8 cellular contexts compared by ENCODE assay signal in genomic region chr11:45665206-45665932, GRCh38. TPM values are rescaled to one million over a fixed set of nuclear protein-coding genes. Genes with fewer than 3 reads are reported as not detected.
DNase-seq lines count a peak whose midpoint lies in the region; ATAC-seq and TF ChIP-seq lines count a peak whose summit lies in the region.

TSS of gene CHST1 (minus strand) at chr11:45665622. CDS start at chr11:45650923, 14,699 bp downstream.

- H2BK20ac ChIP-seq in H9 (ENCODE audit: low read depth, low read length, poor library complexity, severe bottlenecking) = no peak within 1 kb of the TSS

- no peaks in the 10 kb centered on the region for H3K79me1 ChIP-seq in H9 (ENCODE audit: insufficient read depth, low read depth, low read length, poor library complexity, severe bottlenecking)

- H4K91ac ChIP-seq in H9 (ENCODE audit: insufficient read length, low read depth, low read length) = no peak within 1 kb of the TSS

- no peak within 1 kb of the TSS for H2BK12ac ChIP-seq in H9 (ENCODE audit: insufficient read length, low read depth, low read length)

- no peak within 1 kb of the TSS for H4K8ac ChIP-seq in H9 (replicated peaks; ENCODE audit: insufficient read length, low read depth, low read length)

- H3K9me3 Mint-ChIP-seq in H9 (no peaks in the 10 kb centered on the region; a peak in 1 of 5 replicates), activated B cell treated with CpG ODN at 0.5 μM for 24 hours (no peaks in the 10 kb centered on the region), CD14-positive monocyte (peaks cover 0 to 4% (median 1%) of the 10 kb centered on the region in 7 donors)
- H3K9me3 Mint-ChIP-seq in naive thymus-derived CD8-positive, alpha-beta T cell = no peaks in the 10 kb centered on the region

- TF ChIP-seq CTCF in AG09309 (IDR thresholded peaks at IDR 0.05; ENCODE audit: control insufficient read depth, insufficient read depth, low read depth, low read length, missing control alignments) (no peak), H9 (conservative IDR thresholded peaks at IDR 0.05) (no peak), activated B cell treated with CpG ODN at 0.5 μM for 24 hours (IDR thresholded peaks at IDR 0.05) (no peak), fibroblast of the aortic adventitia (IDR thresholded peaks at IDR 0.05; ENCODE audit: insufficient read depth, low read length) (no peak), CD14-positive monocyte (IDR thresholded peaks at IDR 0.05) (no peak), GM20000 (IDR thresholded peaks at IDR 0.05; ENCODE audit: extremely low read depth, missing control alignments) (no peak)

- H2BK5ac ChIP-seq in H9 (ENCODE audit: insufficient read length, low read length) = no peak within 1 kb of the TSS

- no peak within 1 kb of the TSS for H3K27ac ChIP-seq in H9 (ENCODE audit: insufficient read length, low read depth, low read length)

- peaks cover 2% of the 10 kb centered on the region for H4K20me1 ChIP-seq in H9 (ENCODE audit: control insufficient read depth, insufficient read depth, insufficient read length)

- no peaks in the 10 kb centered on the region for H3K9me3 ChIP-seq in H9 (ENCODE audit: control insufficient read depth, low read depth, low read length)

- no peak within 1 kb of the TSS for H3K23ac ChIP-seq in H9 (ENCODE audit: insufficient read length, low read depth, low read length)

- H3K79me2 ChIP-seq in H9 (ENCODE audit: insufficient read depth, low read length) = no peaks in the 10 kb centered on the region

- no peak within 1 kb of the TSS for H2AK5ac ChIP-seq in H9 (ENCODE audit: insufficient read length, low read length)

- H3K4me1 Mint-ChIP-seq in H9 (peaks cover 30 to 43% of the 10 kb centered on the region in 2 experiments), activated B cell treated with CpG ODN at 0.5 μM for 24 hours (peaks cover 4% of the 10 kb centered on the region), CD14-positive monocyte (peaks cover 2% of the 10 kb centered on the region)
- H3K4me1 Mint-ChIP-seq in naive thymus-derived CD8-positive, alpha-beta T cell = peaks cover 0 to 8% (median 5%) of the 10 kb centered on the region in 4 donors

- no peak within 1 kb of the TSS for H3K4ac ChIP-seq in H9 (ENCODE audit: low read depth, low read length)

- no CpG with 5 or more reads among the region's 96 CpGs for WGBS in H9 (ENCODE audit: extremely low coverage, insufficient read length, low lambda C conversion rate)

- no peak for DNase-seq in AG09309 (ENCODE audit: low read depth)
- peak; percentile 51 for DNase-seq in H9
- DNase-seq in activated B cell treated with CpG ODN at 0.5 μM for 24 hours = no peak
- DNase-seq in fibroblast of the aortic adventitia (ENCODE audit: low read depth) = no peak
- no peak for DNase-seq in naive thymus-derived CD8-positive, alpha-beta T cell
- no peak for DNase-seq in CD14-positive monocyte (ENCODE audit: low spot score)
- DNase-seq in GM20000 (ENCODE audit: low spot score) = no peak
- DNase-seq in NCI-H1694 (lab: John Stamatoyannopoulos, UW) = no peak

- no peak within 1 kb of the TSS for H3K14ac ChIP-seq in H9 (ENCODE audit: insufficient read depth, low read length)

- H3K9ac ChIP-seq in H9 (ENCODE audit: extremely low read depth, insufficient read length, low read length) = no peak within 1 kb of the TSS

- no peak for ATAC-seq in activated B cell treated with CpG ODN at 0.5 μM for 24 hours (ENCODE audit: low read depth)
- peak; percentile 35 to 36 for ATAC-seq in naive thymus-derived CD8-positive, alpha-beta T cell

- H3K56ac ChIP-seq in H9 (ENCODE audit: insufficient read length, low read depth, low read length) = no peak within 1 kb of the TSS

- H4K5ac ChIP-seq in H9 (ENCODE audit: insufficient read length, low read depth, low read length) = no peak within 1 kb of the TSS

- H3K4me3 ChIP-seq in AG09309 (ENCODE audit: control insufficient read depth, low read depth, low read length) (peak within 1 kb of the TSS; percentile 40), fibroblast of the aortic adventitia (ENCODE audit: low read depth, low read length) (peak within 1 kb of the TSS; percentile 48)

- no peak within 1 kb of the TSS for H2BK15ac ChIP-seq in H9 (ENCODE audit: low read depth, low read length)

- CTCF ChIA-PET in activated B cell treated with CpG ODN at 0.5 μM for 24 hours (lab: Charles Lee) = interaction anchor here (1.3 kb wide), 1 partner anchor 106 kb away, joined by 3 read pairs; no protein-coding TSS in a partner anchor

- no peak within 1 kb of the TSS for H2AFZ ChIP-seq in H9 (ENCODE audit: low read length)

- intact Hi-C loops in activated B cell treated with CpG ODN at 0.5 μM for 24 hours (cut with micrococcal nuclease) = no loop called here
- intact Hi-C loops in CD14-positive monocyte (cut with micrococcal nuclease) = no loop called here

- peaks cover 10% of the 10 kb centered on the region for H3K23me2 ChIP-seq in H9 (ENCODE audit: insufficient read length, low read depth, low read length, poor library complexity, severe bottlenecking)

- H3K4me3 Mint-ChIP-seq in H9 (peak within 1 kb of the TSS; percentile 65 to 81), activated B cell treated with CpG ODN at 0.5 μM for 24 hours (peak within 1 kb of the TSS; percentile 68), CD14-positive monocyte (peak within 1 kb of the TSS in 1 of 2 donors; percentile 78)
- H3K4me3 Mint-ChIP-seq in naive thymus-derived CD8-positive, alpha-beta T cell = peak within 1 kb of the TSS; percentile 50 to 84 (median 76)

- H3K27me3 ChIP-seq in H9 (ENCODE audit: insufficient read depth, low read length) = peaks cover 17% of the 10 kb centered on the region; the same call in 1 of the 2 replicates

- peaks cover 82% of the 10 kb centered on the region for H3K27me3 Mint-ChIP-seq in H9 (ENCODE audit: low read depth)
- peaks cover 54% of the 10 kb centered on the region for H3K27me3 Mint-ChIP-seq in activated B cell treated with CpG ODN at 0.5 μM for 24 hours
- peaks cover 24 to 79% (median 55%) of the 10 kb centered on the region in 5 donors for H3K27me3 Mint-ChIP-seq in naive thymus-derived CD8-positive, alpha-beta T cell
- peaks cover 67 to 90% (median 69%) of the 10 kb centered on the region in 3 donors for H3K27me3 Mint-ChIP-seq in CD14-positive monocyte (ENCODE audit: low read depth in 3 of 3)

- no peaks in the 10 kb centered on the region; the same call in 1 of the 2 replicates for H3K4me1 ChIP-seq in H9 (ENCODE audit: insufficient read depth, low read length)

- POLR2A ChIA-PET in activated B cell treated with CpG ODN at 0.5 μM for 24 hours (lab: Charles Lee) = no interaction called here
- POLR2A ChIA-PET in naive thymus-derived CD8-positive, alpha-beta T cell (lab: Charles Lee) = no interaction called here

- H2BK120ac ChIP-seq in H9 (ENCODE audit: low read depth, low read length, poor library complexity, severe bottlenecking) = no peak within 1 kb of the TSS

- H3K36me3 Mint-ChIP-seq in H9 (ENCODE audit: insufficient read depth in 1 of 3, low read depth in 3 of 3) = no peaks in the 10 kb centered on the region
- no peaks in the 10 kb centered on the region for H3K36me3 Mint-ChIP-seq in activated B cell treated with CpG ODN at 0.5 μM for 24 hours (ENCODE audit: low read depth)
- no peaks in the 10 kb centered on the region for H3K36me3 Mint-ChIP-seq in naive thymus-derived CD8-positive, alpha-beta T cell
- H3K36me3 Mint-ChIP-seq in CD14-positive monocyte = no peaks in the 10 kb centered on the region

- no peak within 1 kb of the TSS for H3K18ac ChIP-seq in H9 (ENCODE audit: insufficient read length, low read depth, low read length)

- peak within 1 kb of the TSS; percentile 48 for H3K4me2 ChIP-seq in H9 (ENCODE audit: insufficient read depth, insufficient read length, low read length)

- H3K27ac Mint-ChIP-seq in H9 (no peak within 1 kb of the TSS), activated B cell treated with CpG ODN at 0.5 μM for 24 hours (no peak within 1 kb of the TSS), CD14-positive monocyte (no peak within 1 kb of the TSS)
- H3K27ac Mint-ChIP-seq in naive thymus-derived CD8-positive, alpha-beta T cell = peak within 1 kb of the TSS in 1 of 10 donors; percentile 13

- H3T11ph ChIP-seq in H9 (ENCODE audit: low read length) = no peak within 1 kb of the TSS

RNA-seq across cellular contexts. Expression of gene CHST1, which starts in this region (rescaled TPM):
- total RNA-seq in H9 (2021) = 0.39 and 0.57 TPM in 2 replicates
- not detected in 2 replicates for total RNA-seq in activated B cell treated with CpG ODN at 0.5 μM for 24 hours
- 0.09 and 0.82 TPM in 2 replicates for total RNA-seq in fibroblast of the aortic adventitia (ENCODE audit: low replicate concordance)
- total RNA-seq in naive thymus-derived CD8-positive, alpha-beta T cell = not detected
- polyA plus RNA-seq in naive thymus-derived CD8-positive, alpha-beta T cell = not detected
- not detected for polyA plus RNA-seq in CD14-positive monocyte

Comparison
In these comparisons a context has a peak if more than half of its experiments do, and no peak if none do; other contexts are left out.
1. Peak in DNase-seq and H3K4me2 ChIP-seq in H9; RNA of the gene not detected or under 1 TPM.
2. Peak in ATAC-seq in naive thymus-derived CD8-positive, alpha-beta T cell; RNA of the gene not detected or under 1 TPM.